11 cellular contexts compared by ENCODE assay signal in genomic region chr12:110289021-110289710, GRCh38. TPM values are rescaled to one million over a fixed set of nuclear protein-coding genes. Genes with fewer than 3 reads are reported as not detected.
DNase-seq lines count a peak whose midpoint lies in the region; ATAC-seq and TF ChIP-seq lines count a peak whose summit lies in the region.
"Had no signal": no experiment of that assay in that cellular context is flagged by ENCODE, and none has a peak within 500 bp of the region (broad histone marks: within the 10 kb centered on the region; RNA-seq: fewer than 3 reads in every experiment).

No MANE protein-coding gene starts in this region.

- peak; percentile 31 to 58 for ATAC-seq in right cardiac atrium
- ATAC-seq in stimulated activated effector memory CD8-positive, alpha-beta T cell treated with anti-CD3 and anti-CD28 coated beads, Interleukin-12 subunit alpha, Interleukin-12 subunit beta, amount 100 ng/mL, for 72 hours = no peak
- ATAC-seq in HG03025 (IDR thresholded peaks at IDR 0.05; ENCODE audit: low FRiP score, unreplicated experiment) = no peak
- ATAC-seq in HG03039 (IDR thresholded peaks at IDR 0.05; ENCODE audit: unreplicated experiment) = no peak

- H3K4me1 Mint-ChIP-seq in HFFc6 (ENCODE audit: low read depth) = peaks cover 50% of the 10 kb centered on the region
- H3K4me1 Mint-ChIP-seq in stimulated activated effector memory CD8-positive, alpha-beta T cell treated with anti-CD3 and anti-CD28 coated beads, Interleukin-12 subunit alpha, Interleukin-12 subunit beta, amount 100 ng/mL, for 72 hours = peaks cover 45% of the 10 kb centered on the region

- peak overlapping the region; percentile 25 for H3K4me3 ChIP-seq in adipocyte (ENCODE audit: low read length)
- peak overlapping the region; percentile 41 for H3K4me3 ChIP-seq in right cardiac atrium (ENCODE audit: low read length)
- H3K4me3 ChIP-seq: PC-9, stomach had no signal

- no peaks in the 10 kb centered on the region for H3K9me3 Mint-ChIP-seq in HFFc6
- H3K9me3 Mint-ChIP-seq in stimulated activated effector memory CD8-positive, alpha-beta T cell treated with anti-CD3 and anti-CD28 coated beads, Interleukin-12 subunit alpha, Interleukin-12 subunit beta, amount 100 ng/mL, for 72 hours = no peaks in the 10 kb centered on the region

- peaks cover 56% of the 10 kb centered on the region for H3K36me3 Mint-ChIP-seq in HFFc6 (ENCODE audit: low read depth)
- peaks cover 100% of the 10 kb centered on the region for H3K36me3 Mint-ChIP-seq in stimulated activated effector memory CD8-positive, alpha-beta T cell treated with anti-CD3 and anti-CD28 coated beads, Interleukin-12 subunit alpha, Interleukin-12 subunit beta, amount 100 ng/mL, for 72 hours

- peak overlapping the region; percentile 5 for H3K27ac ChIP-seq in right cardiac atrium (ENCODE audit: low read length)
- H3K27ac ChIP-seq: PC-9 had no signal

- no peak overlapping the region; the same call in 1 of the 2 replicates for H3K4me3 Mint-ChIP-seq in HFFc6
- H3K4me3 Mint-ChIP-seq in stimulated activated effector memory CD8-positive, alpha-beta T cell treated with anti-CD3 and anti-CD28 coated beads, Interleukin-12 subunit alpha, Interleukin-12 subunit beta, amount 100 ng/mL, for 72 hours = peak overlapping the region; percentile 3

- H3K36me3 ChIP-seq in adipocyte (ENCODE audit: control insufficient read depth, insufficient read depth, low read length, severe bottlenecking) = peaks cover 80% of the 10 kb centered on the region

- peak overlapping the region; percentile 43 for H3K9ac ChIP-seq in adipocyte (ENCODE audit: low read length)

- 26% methylated on average over 3 of the region's 3 CpGs for WGBS in right cardiac atrium

- no peak for TF ChIP-seq CTCF in HFFc6 (IDR thresholded peaks at IDR 0.05)

- H3K4me1 ChIP-seq in adipocyte (ENCODE audit: control insufficient read depth, insufficient read depth, low read length) (peaks cover 50% of the 10 kb centered on the region), right cardiac atrium (ENCODE audit: control insufficient read depth, insufficient read depth, low read length) (peaks cover 4% of the 10 kb centered on the region)

- intact Hi-C loops in right cardiac atrium (cut with DNase I) = loop anchor here in 3 of 4 donors (10.0 kb wide), 1 partner anchor 64 kb away; no protein-coding TSS in a partner anchor

- peak overlapping the region; percentile 72 for H3K27ac Mint-ChIP-seq in HFFc6
- H3K27ac Mint-ChIP-seq in stimulated activated effector memory CD8-positive, alpha-beta T cell treated with anti-CD3 and anti-CD28 coated beads, Interleukin-12 subunit alpha, Interleukin-12 subunit beta, amount 100 ng/mL, for 72 hours = peak overlapping the region; percentile 42

- no peaks in the 10 kb centered on the region for H3K9me3 ChIP-seq in adipocyte (ENCODE audit: control insufficient read depth, low read length)
- H3K9me3 ChIP-seq in right cardiac atrium (ENCODE audit: control insufficient read depth, low read length) = no peaks in the 10 kb centered on the region
- H3K9me3 ChIP-seq: stomach had no signal

- no peaks in the 10 kb centered on the region for H3K27me3 ChIP-seq in adipocyte (replicated peaks; ENCODE audit: control insufficient read depth, insufficient read depth, low read length)
- H3K27me3 ChIP-seq in right cardiac atrium (ENCODE audit: control insufficient read depth, insufficient read depth) = no peaks in the 10 kb centered on the region
- H3K27me3 ChIP-seq: stomach had no signal

- H3K27me3 Mint-ChIP-seq in HFFc6 (ENCODE audit: insufficient read depth) = 0 out of 2 replicates have a peak, but pooled peaks cover 2% of the 10 kb centered on the region

- DNase-seq in HFFc6 = no peak
- DNase-seq in adipocyte (ENCODE audit: low read depth) = no peak
- no peak for DNase-seq in right cardiac atrium
- DNase-seq in stimulated activated effector memory CD8-positive, alpha-beta T cell treated with anti-CD3 and anti-CD28 coated beads, Interleukin-12 subunit alpha, Interleukin-12 subunit beta, amount 100 ng/mL, for 72 hours (ENCODE audit: low spot score in 2 of 2) = no peak
- DNase-seq in NCI-H526 treated with DMSO at 0.1 percent for 48 hours (lab: John Stamatoyannopoulos, UW) = no peak
- no peak for DNase-seq in NCI-H510A (lab: John Stamatoyannopoulos, UW)
- DNase-seq: activated gamma-delta T cell treated with Interleukin-2 at 50 U/mL for 16 hours, PC-9, stomach had no signal

RNA-seq across cellular contexts. Expression of gene ATP2A2, which starts 8.1 kb away (rescaled TPM):
- 100 to 1,000 TPM; 254 to 286 (median 267) TPM for total RNA-seq in HFFc6 (2021; fragmentation: NEBNext Ultra II Directional; extraction: Animal tissue kit (Norgen Biotek cat#: 25700))
- total RNA-seq in right cardiac atrium = 1,000 to 10,000 TPM; 2,744 to 3,920 (median 3,065) TPM
- 1,499 TPM for polyA plus RNA-seq in right cardiac atrium

Comparison
In these comparisons a context has a peak if more than half of its experiments do, and no peak if none do; other contexts are left out.
1. ATAC-seq: peak in right cardiac atrium (2 of 2); none in stimulated activated effector memory CD8-positive, alpha-beta T cell treated with anti-CD3 and anti-CD28 coated beads, Interleukin-12 subunit alpha, Interleukin-12 subunit beta, amount 100 ng/mL, for 72 hours (single experiment), HG03025 (single experiment) and HG03039 (single experiment).
2. RNA of gene ATP2A2, which starts 8.1 kb away (total RNA-seq): 2,744 to 3,920 TPM in right cardiac atrium; 254 to 286 TPM in HFFc6; every median in the first group is over 4 times any median in the second.